ENCODE assay signal across 2 cellular contexts in the genomic region with DNA sequence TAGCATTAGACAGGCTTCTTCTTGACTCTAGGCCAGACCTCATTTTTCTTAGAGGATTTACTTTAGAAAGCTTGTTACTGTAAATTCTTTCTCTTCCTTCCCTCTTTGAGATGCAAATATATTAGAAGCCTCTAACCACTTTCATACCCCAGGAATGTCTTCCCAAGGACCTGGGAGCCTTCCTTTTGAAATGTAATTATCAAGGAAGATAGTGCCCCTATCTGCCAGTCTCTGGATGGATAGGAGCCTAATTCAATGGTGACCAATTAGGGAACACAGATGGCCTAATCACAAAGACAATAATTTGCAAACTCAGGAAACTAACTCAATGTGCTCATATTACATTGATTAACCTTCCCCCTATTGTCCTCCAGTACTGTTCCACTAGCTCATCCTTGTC.
TF ChIP-seq lines count a peak whose summit lies in the region.

No MANE protein-coding gene starts in this region.

TF ChIP-seq in GM23338, 12 proteins besides CTCF, POLR2A, EP300 and RAD21 (continued from another document and continues in another):
- no peak for TF ChIP-seq ETS1 (IDR thresholded peaks at IDR 0.05)
- no peak for TF ChIP-seq EZH2 (IDR thresholded peaks at IDR 0.05; ENCODE audit: low read depth, unreplicated experiment)
- no peak for TF ChIP-seq ZNF462 (CRISPR knock-in tag; IDR thresholded peaks at IDR 0.05)
- TF ChIP-seq CREB1 (CRISPR knock-in tag; IDR thresholded peaks at IDR 0.05; ENCODE audit: low read depth), result no peak
- TF ChIP-seq REST (IDR thresholded peaks at IDR 0.05; ENCODE audit: unreplicated experiment), result no peak
- no peak for TF ChIP-seq ZNF114 (CRISPR knock-in tag; IDR thresholded peaks at IDR 0.05)
- 0 out of 2 replicates have a peak, but pooled peaks have one; percentile 33 for TF ChIP-seq POLR2AphosphoS5 (IDR thresholded peaks at IDR 0.05; ENCODE audit: low read depth)
- TF ChIP-seq NANOG (IDR thresholded peaks at IDR 0.05; ENCODE audit: borderline replicate concordance), result 0 out of 2 replicates have a peak, but pooled peaks have one; percentile 31
- no peak for TF ChIP-seq JUNB (IDR thresholded peaks at IDR 0.05; ENCODE audit: unreplicated experiment)

TF ChIP-seq in WTC11, 78 proteins besides CTCF, POLR2A, EP300 and RAD21 (continued from another document):
- no peak for TF ChIP-seq SP1 (CRISPR knock-in tag; conservative IDR thresholded peaks at IDR 0.05)
- no peak for TF ChIP-seq HMGA2 (CRISPR knock-in tag; IDR thresholded peaks at IDR 0.05)
- TF ChIP-seq AFF4 (CRISPR knock-in tag; IDR thresholded peaks at IDR 0.05; ENCODE audit: borderline replicate concordance), result no peak
- TF ChIP-seq FOXJ3 (CRISPR knock-in tag; IDR thresholded peaks at IDR 0.05; ENCODE audit: borderline replicate concordance), result no peak
- no peak for TF ChIP-seq ZNF396 (CRISPR knock-in tag; IDR thresholded peaks at IDR 0.05; ENCODE audit: borderline replicate concordance)
- no peak for TF ChIP-seq EMX1 (CRISPR knock-in tag; IDR thresholded peaks at IDR 0.05)
- TF ChIP-seq SMAD3 (CRISPR knock-in tag; IDR thresholded peaks at IDR 0.05; ENCODE audit: borderline replicate concordance), result no peak
- TF ChIP-seq ZBTB21 (CRISPR knock-in tag; IDR thresholded peaks at IDR 0.05; ENCODE audit: borderline replicate concordance), result no peak
TF ChIP-seq in WTC11: peak in this region for 0.
